24 cellular contexts compared by ENCODE assay signal in the genomic region with DNA sequence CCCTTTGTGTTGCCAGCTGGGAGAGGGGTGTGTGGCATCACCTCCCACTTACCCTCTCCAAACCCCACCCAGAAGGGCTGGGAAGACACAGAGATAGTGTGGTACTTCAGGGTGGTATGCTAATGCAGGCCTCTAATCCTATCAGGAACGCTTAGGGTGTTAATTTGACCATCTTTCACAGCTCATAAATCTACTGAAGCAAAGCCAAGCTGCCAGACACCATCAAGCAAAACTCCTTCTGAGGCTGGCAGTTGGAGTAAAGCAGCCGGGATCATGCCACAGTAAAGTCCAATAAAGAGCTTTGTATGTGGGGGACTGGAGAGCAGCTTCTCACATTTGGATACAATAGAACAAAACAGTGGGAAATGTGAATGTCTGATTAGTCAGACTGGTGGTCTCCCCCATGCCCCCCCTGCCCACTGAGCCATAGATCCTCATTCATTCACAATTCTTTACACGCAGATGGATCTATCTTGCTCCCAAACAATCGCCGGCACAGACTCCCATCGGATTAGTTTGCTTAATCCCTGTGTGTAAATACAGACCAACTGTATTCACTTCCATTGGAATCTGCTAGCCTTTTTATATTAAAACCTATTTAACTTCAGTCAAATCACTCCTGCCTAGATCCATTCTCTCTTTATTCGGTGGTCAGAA. TPM values are rescaled to one million over a fixed set of nuclear protein-coding genes. Genes with fewer than 3 reads are reported as not detected.
A peak's percentile ranks its signal among the peaks of the same experiment; 100 is the strongest.
DNase-seq lines count a peak whose midpoint lies in the region; ATAC-seq, FAIRE-seq and TF ChIP-seq lines count a peak whose summit lies in the region.
"Had no signal": no experiment of that assay in that cellular context is flagged by ENCODE, and none has a peak within 500 bp of the region (broad histone marks: within the 10 kb centered on the region; RNA-seq: fewer than 3 reads in every experiment).

No MANE protein-coding gene starts in this region.

- ATAC-seq in CD4-positive, alpha-beta T cell (ENCODE audit: poor library complexity): no peak
- ATAC-seq in GM18519 (IDR thresholded peaks at IDR 0.05; ENCODE audit: low FRiP score, unreplicated experiment) (no peak), GM21576 (IDR thresholded peaks at IDR 0.05; ENCODE audit: unreplicated experiment) (no peak)
- ATAC-seq: activated CD8-positive, alpha-beta T cell treated with anti-CD3 and anti-CD28 coated beads for 36 hours; stimulated activated naive CD8-positive, alpha-beta T cell treated with anti-CD3 and anti-CD28 coated beads, Interleukin-15, amount 100 ng/mL, for 72 hours; T-cell had no signal

- H3K4me3 Mint-ChIP-seq in astrocyte (ENCODE audit: unreplicated experiment) (no peak overlapping the region), mesothelial cell of epicardium (no peak overlapping the region)
- no peak overlapping the region for H3K4me3 Mint-ChIP-seq in CD4-positive, alpha-beta T cell
- H3K4me3 Mint-ChIP-seq: activated CD8-positive, alpha-beta T cell treated with anti-CD3 and anti-CD28 coated beads for 36 hours; activated naive CD8-positive, alpha-beta T cell treated with anti-CD3 and anti-CD28 coated beads for 36 hours; memory B cell; stimulated activated naive CD8-positive, alpha-beta T cell treated with anti-CD3 and anti-CD28 coated beads, Interleukin-15, amount 100 ng/mL, for 72 hours; T-cell had no signal

- in situ Hi-C loops in HAP-1 (cut with MboI; ENCODE audit: low sequenced_read_pairs): no loop called here

- H3K4me1 ChIP-seq in A673 (ENCODE audit: insufficient read depth, low read length, poor library complexity, severe bottlenecking) (peaks cover 27% of the 10 kb centered on the region), HAP-1 (peaks cover 31% of the 10 kb centered on the region), astrocyte (ENCODE audit: insufficient read depth, low read length) (peaks cover 13% of the 10 kb centered on the region)

- peaks cover 5% of the 10 kb centered on the region for H3K4me1 Mint-ChIP-seq in astrocyte (ENCODE audit: low read depth, unreplicated experiment)
- H3K4me1 Mint-ChIP-seq in mesothelial cell of epicardium: peaks cover 25% of the 10 kb centered on the region
- no peaks in the 10 kb centered on the region for H3K4me1 Mint-ChIP-seq in CD4-positive, alpha-beta T cell (ENCODE audit: low read depth)
- H3K4me1 Mint-ChIP-seq: activated naive CD8-positive, alpha-beta T cell treated with anti-CD3 and anti-CD28 coated beads for 36 hours; IgD-negative memory B cell; stimulated activated naive CD8-positive, alpha-beta T cell treated with anti-CD3 and anti-CD28 coated beads, Interleukin-15, amount 100 ng/mL, for 72 hours; T-cell had no signal

- H3K79me2 ChIP-seq in astrocyte (ENCODE audit: insufficient read depth, low read length): no peaks in the 10 kb centered on the region

- H3K27me3 ChIP-seq in A673 (replicated peaks; ENCODE audit: insufficient read depth, low read depth, low read length, poor library complexity) (peaks cover 52% of the 10 kb centered on the region), HAP-1 (ENCODE audit: low read depth) (no peaks in the 10 kb centered on the region), astrocyte (ENCODE audit: insufficient read depth, low read length) (no peaks in the 10 kb centered on the region)
- no peaks in the 10 kb centered on the region for H3K27me3 ChIP-seq in CD4-positive, alpha-beta T cell (ENCODE audit: control insufficient read depth, insufficient read depth, low read length)
- H3K27me3 ChIP-seq: cardiac muscle cell, right atrium auricular region, vagina had no signal

- no peaks in the 10 kb centered on the region for H4K20me1 ChIP-seq in astrocyte (ENCODE audit: insufficient read depth, low read length)

- CTCF ChIA-PET in A673 (lab: Charles Lee): no interaction called here
- CTCF ChIA-PET in CD4-positive, alpha-beta T cell (lab: Charles Lee): no interaction called here

- intact Hi-C loops in A673 (cut with micrococcal nuclease; ENCODE audit: unreplicated experiment): no loop called here
- intact Hi-C loops in CD4-positive, alpha-beta T cell (cut with DNase I, micrococcal nuclease): no loop called here

- peak overlapping the region; percentile 6 for H3K4me2 ChIP-seq in astrocyte (ENCODE audit: low read length)

- H3K36me3 ChIP-seq in A673 (ENCODE audit: insufficient read depth, low read length, poor library complexity, severe bottlenecking) (no peaks in the 10 kb centered on the region), HAP-1 (replicated peaks) (no peaks in the 10 kb centered on the region), astrocyte (ENCODE audit: insufficient read depth, low read length) (no peaks in the 10 kb centered on the region)
- H3K36me3 ChIP-seq: cardiac muscle cell, right atrium auricular region, vagina had no signal

- TF ChIP-seq CTCF in A673 (conservative IDR thresholded peaks at IDR 0.05; ENCODE audit: low read depth, low read length) (no peak), astrocyte (IDR thresholded peaks at IDR 0.05; ENCODE audit: insufficient read depth, low read depth, low read length) (no peak), mesothelial cell of epicardium (IDR thresholded peaks at IDR 0.05; ENCODE audit: unreplicated experiment) (no peak)
- no peak for TF ChIP-seq CTCF in CD4-positive, alpha-beta T cell (IDR thresholded peaks at IDR 0.05)

- BruUV-seq in A673 (replicated peaks; lab: Mats Ljungman, UMichigan): no TSS peak

- peak overlapping the region; percentile 24 for H2AFZ ChIP-seq in astrocyte (ENCODE audit: low read depth, low read length)

- H3K9me3 Mint-ChIP-seq in astrocyte (ENCODE audit: unreplicated experiment) (no peaks in the 10 kb centered on the region), mesothelial cell of epicardium (no peaks in the 10 kb centered on the region)
- peaks cover 5% of the 10 kb centered on the region for H3K9me3 Mint-ChIP-seq in CD4-positive, alpha-beta T cell
- H3K9me3 Mint-ChIP-seq: activated CD8-positive, alpha-beta T cell treated with anti-CD3 and anti-CD28 coated beads for 36 hours; stimulated activated naive CD8-positive, alpha-beta T cell treated with anti-CD3 and anti-CD28 coated beads, Interleukin-15, amount 100 ng/mL, for 72 hours had no signal

- H3K36me3 Mint-ChIP-seq in astrocyte (ENCODE audit: low read depth, unreplicated experiment) (no peaks in the 10 kb centered on the region), mesothelial cell of epicardium (no peaks in the 10 kb centered on the region)
- H3K36me3 Mint-ChIP-seq in CD4-positive, alpha-beta T cell (ENCODE audit: low read depth): no peaks in the 10 kb centered on the region
- H3K36me3 Mint-ChIP-seq: activated naive CD8-positive, alpha-beta T cell treated with anti-CD3 and anti-CD28 coated beads for 36 hours; memory B cell had no signal

- POLR2A ChIA-PET in A673 (lab: Charles Lee; ENCODE audit: low non-redundant PET): no interaction called here
- POLR2A ChIA-PET in CD4-positive, alpha-beta T cell (lab: Charles Lee): no interaction called here

- no peak overlapping the region for H3K4me3 ChIP-seq in A673 (ENCODE audit: low read depth, low read length, poor library complexity, severe bottlenecking)
- H3K4me3 ChIP-seq in HAP-1: no peak overlapping the region
- H3K4me3 ChIP-seq in astrocyte (ENCODE audit: insufficient read depth, low read depth, low read length): no peak overlapping the region
- H3K4me3 ChIP-seq: cardiac muscle cell, right atrium auricular region, vagina had no signal

- no peak overlapping the region for H3K9ac ChIP-seq in astrocyte (ENCODE audit: low read length)

- H3K27me3 Mint-ChIP-seq in astrocyte (ENCODE audit: low read depth, unreplicated experiment) (no peaks in the 10 kb centered on the region), mesothelial cell of epicardium (ENCODE audit: low read depth) (no peaks in the 10 kb centered on the region)
- no peaks in the 10 kb centered on the region for H3K27me3 Mint-ChIP-seq in CD4-positive, alpha-beta T cell
- H3K27me3 Mint-ChIP-seq: activated CD8-positive, alpha-beta T cell treated with anti-CD3 and anti-CD28 coated beads for 36 hours; activated naive CD8-positive, alpha-beta T cell treated with anti-CD3 and anti-CD28 coated beads for 36 hours; IgD-negative memory B cell; memory B cell; T-cell had no signal

- FAIRE-seq in astrocyte (lab: Jason Lieb, UNC): no peak
- FAIRE-seq: GM12891 had no signal

- DNase-seq in A673 (ENCODE audit: low spot score): peak; percentile 88
- DNase-seq in HAP-1 (ENCODE audit: low spot score in 2 of 2): peak; percentile 86 to 95
- DNase-seq in astrocyte (ENCODE audit: low read depth): no peak
- no peak for DNase-seq in mesothelial cell of epicardium (ENCODE audit: low spot score in 2 of 2, unreplicated experiment in 2 of 2)
- DNase-seq in NCI-H345 (lab: John Stamatoyannopoulos, UW): no peak
- DNase-seq in CD4-positive, alpha-beta T cell: no peak
- DNase-seq: activated CD8-positive, alpha-beta T cell treated with anti-CD3 and anti-CD28 coated beads for 36 hours; activated naive CD8-positive, alpha-beta T cell treated with anti-CD3 and anti-CD28 coated beads for 36 hours; effector CD8-positive, alpha-beta T cell; GF-D8; NCI-H2081; NCI-H748 treated with DMSO at 0.1 percent for 48 hours; RPMI8226; stimulated activated naive CD8-positive, alpha-beta T cell treated with anti-CD3 and anti-CD28 coated beads, Interleukin-15, amount 100 ng/mL, for 72 hours; T-cell had no signal

- no peak overlapping the region for H3K27ac Mint-ChIP-seq in astrocyte (ENCODE audit: unreplicated experiment)
- H3K27ac Mint-ChIP-seq in mesothelial cell of epicardium: peak overlapping the region; percentile 5
- no peak overlapping the region for H3K27ac Mint-ChIP-seq in CD4-positive, alpha-beta T cell
- H3K27ac Mint-ChIP-seq: activated CD8-positive, alpha-beta T cell treated with anti-CD3 and anti-CD28 coated beads for 36 hours; activated naive CD8-positive, alpha-beta T cell treated with anti-CD3 and anti-CD28 coated beads for 36 hours; IgD-negative memory B cell; memory B cell; stimulated activated naive CD8-positive, alpha-beta T cell treated with anti-CD3 and anti-CD28 coated beads, Interleukin-15, amount 100 ng/mL, for 72 hours; T-cell had no signal

- H3K9me3 ChIP-seq in A673 (ENCODE audit: low read depth, low read length, poor library complexity, severe bottlenecking) (no peaks in the 10 kb centered on the region), HAP-1 (no peaks in the 10 kb centered on the region), astrocyte (ENCODE audit: insufficient read depth, low read depth, low read length) (no peaks in the 10 kb centered on the region)
- H3K9me3 ChIP-seq in CD4-positive, alpha-beta T cell (ENCODE audit: control insufficient read depth, low read length): no peaks in the 10 kb centered on the region
- H3K9me3 ChIP-seq: right atrium auricular region, vagina had no signal

- H3K27ac ChIP-seq in A673 (ENCODE audit: low read depth, low read length, poor library complexity, severe bottlenecking) (no peak overlapping the region), astrocyte (ENCODE audit: low read depth, low read length) (no peak overlapping the region)
- no peak overlapping the region for H3K27ac ChIP-seq in CD4-positive, alpha-beta T cell (ENCODE audit: low read depth, low read length)
- H3K27ac ChIP-seq: cardiac muscle cell, right atrium auricular region, vagina, VCaP had no signal

RNA-seq across cellular contexts. Expression of gene FGFBP3, which starts 29.6 kb away (rescaled TPM):
- 4.8 and 5.7 TPM in 2 replicates for total RNA-seq in A673 (2021)
- 1.9 and 3.3 TPM in 2 replicates for total RNA-seq in astrocyte
- 3.5 to 3.7 TPM (median 3.6 TPM) in 3 replicates for total RNA-seq in mesothelial cell of epicardium
- total RNA-seq in CD4-positive, alpha-beta T cell: 1 to 10 TPM; 1.4 to 1.5 TPM

RNA-seq across cellular contexts. Expression of gene BTAF1, which starts 43.9 kb away (rescaled TPM):
- total RNA-seq in A673 (2021) (42.3 and 43.4 TPM in 2 replicates), astrocyte (29.2 and 30.8 TPM in 2 replicates), mesothelial cell of epicardium (54.2 to 57.1 TPM (median 55.3 TPM) in 3 replicates)
- total RNA-seq in CD4-positive, alpha-beta T cell: 10 to 100 TPM; 80.8 to 85.8 TPM

Comparison
In these comparisons a context has a peak if more than half of its experiments do, and no peak if none do; other contexts are left out.
1. DNase-seq: peak in A673 (single experiment) and HAP-1 (2 of 2); none in astrocyte (single experiment), mesothelial cell of epicardium (0 of 2), NCI-H345 (single experiment) and CD4-positive, alpha-beta T cell (0 of 10).